Comparison of ENCODE assay signal across 26 cellular contexts in genomic region chr4:99661907-99662306, GRCh38. TPM values are rescaled to one million over a fixed set of nuclear protein-coding genes. Genes with fewer than 3 reads are reported as not detected.
"Had no signal": no experiment of that assay in that cellular context is flagged by ENCODE, and none has a peak within 500 bp of the region (broad histone marks: within the 10 kb centered on the region; RNA-seq: fewer than 3 reads in every experiment).

No MANE protein-coding gene starts in this region.

- H3K9me3 Mint-ChIP-seq: immature natural killer cell; naive thymus-derived CD8-positive, alpha-beta T cell; nephron; neural crest cell; stimulated activated naive B cell treated with anti-CD40 and anti-IgM and Interleukin-4, amounts not matched to agents 10 μg/mL and 1 μg/mL and 100 μg/mL, for 72 hours had no signal

- H3K36me3 ChIP-seq: lower lobe of right lung, pancreas, prostate gland, right lobe of liver, stomach, thyroid gland, upper lobe of right lung had no signal

- DNase-seq: hypothalamus; immature natural killer cell; kidney; lower lobe of right lung; mammary epithelial cell; mesenchymal stem cell; naive thymus-derived CD8-positive, alpha-beta T cell; nucleus accumbens; pancreas; posterior cingulate gyrus; retina; right lobe of liver; stimulated activated CD4-positive, alpha-beta T cell treated with anti-CD3 and anti-CD28 coated beads, Interleukin-12 subunit alpha, Interleukin-12 subunit beta, amount 100 ng/mL, for 4 hours; stimulated activated CD4-positive, alpha-beta T cell treated with anti-CD3 and anti-CD28 coated beads, Interleukin-15, amount 100 ng/mL, for 24 hours; stimulated activated CD4-positive, alpha-beta T cell treated with anti-CD3 and anti-CD28 coated beads, Interleukin-2, amount 100 ng/mL, for 24 hours; stimulated activated CD4-positive, alpha-beta T cell treated with anti-CD3 and anti-CD28 coated beads, Interleukin-4, amount 100 ng/mL, for 1 hour; stimulated activated naive B cell treated with anti-CD40 and anti-IgM and Interleukin-4, amounts not matched to agents 10 μg/mL and 1 μg/mL and 100 μg/mL, for 72 hours; stimulated activated naive CD8-positive, alpha-beta T cell treated with anti-CD3 and anti-CD28 coated beads, Interleukin-15, Interleukin-2, amounts not matched to agents 100 U/mL and 50 U/mL, for 24 hours; stomach; testis; thyroid gland; trophoblast cell; upper lobe of right lung had no signal

- ATAC-seq: lower lobe of right lung; naive thymus-derived CD8-positive, alpha-beta T cell; pancreas; right lobe of liver; stimulated activated naive B cell treated with anti-CD40 and anti-IgM and Interleukin-4, amounts not matched to agents 10 μg/mL and 1 μg/mL and 100 μg/mL, for 72 hours; stimulated activated naive CD8-positive, alpha-beta T cell treated with anti-CD3 and anti-CD28 coated beads, Interleukin-15, Interleukin-2, amounts not matched to agents 100 U/mL and 50 U/mL, for 24 hours; upper lobe of right lung had no signal

- H3K4me3 ChIP-seq: lower lobe of right lung, pancreas, prostate gland, right lobe of liver, stomach, testis, thyroid gland, upper lobe of right lung had no signal

- H3K9me3 ChIP-seq: lower lobe of right lung, pancreas, prostate gland, right lobe of liver, stomach, testis, thyroid gland, upper lobe of right lung had no signal

- H3K4me1 Mint-ChIP-seq: immature natural killer cell; naive thymus-derived CD8-positive, alpha-beta T cell; stimulated activated naive B cell treated with anti-CD40 and anti-IgM and Interleukin-4, amounts not matched to agents 10 μg/mL and 1 μg/mL and 100 μg/mL, for 72 hours had no signal

- H3K36me3 Mint-ChIP-seq: immature natural killer cell; naive thymus-derived CD8-positive, alpha-beta T cell; stimulated activated naive B cell treated with anti-CD40 and anti-IgM and Interleukin-4, amounts not matched to agents 10 μg/mL and 1 μg/mL and 100 μg/mL, for 72 hours had no signal

- H3K27ac ChIP-seq: lower lobe of right lung, pancreas, prostate gland, right lobe of liver, stomach, testis, thyroid gland, upper lobe of right lung had no signal

- H3K4me1 ChIP-seq: lower lobe of right lung, prostate gland, right lobe of liver, stomach, upper lobe of right lung had no signal

- H3K4me3 Mint-ChIP-seq: immature natural killer cell; naive thymus-derived CD8-positive, alpha-beta T cell; nephron; neural crest cell; stimulated activated naive B cell treated with anti-CD40 and anti-IgM and Interleukin-4, amounts not matched to agents 10 μg/mL and 1 μg/mL and 100 μg/mL, for 72 hours had no signal

- H3K27me3 ChIP-seq: pancreas, right lobe of liver, stomach, testis, thyroid gland, upper lobe of right lung had no signal

- H3K27ac Mint-ChIP-seq: immature natural killer cell; naive thymus-derived CD8-positive, alpha-beta T cell; nephron; stimulated activated naive B cell treated with anti-CD40 and anti-IgM and Interleukin-4, amounts not matched to agents 10 μg/mL and 1 μg/mL and 100 μg/mL, for 72 hours had no signal

RNA-seq across cellular contexts. Expression of gene C4orf54, which starts 4.3 kb away (rescaled TPM):
- total RNA-seq: lower lobe of right lung; naive thymus-derived CD8-positive, alpha-beta T cell; upper lobe of right lung had no signal
